ENCODE assay signal across 8 cellular contexts in genomic region chr15:75455424-75455981, GRCh38. TPM values are rescaled to one million over a fixed set of nuclear protein-coding genes. Genes with fewer than 3 reads are reported as not detected.
A peak's percentile ranks its signal among the peaks of the same experiment; 100 is the strongest.
DNase-seq lines count a peak whose midpoint lies in the region; ATAC-seq and TF ChIP-seq lines count a peak whose summit lies in the region.

No MANE protein-coding gene starts in this region.

- no peaks in the 10 kb centered on the region for H3K9me3 ChIP-seq in mammary epithelial cell (replicated peaks; ENCODE audit: insufficient read depth, low read length)

- H3K4me2 ChIP-seq in mammary epithelial cell (ENCODE audit: insufficient read depth, low read depth, low read length), result peak overlapping the region; percentile 82

- ATAC-seq in WTC11 (no peak), HG02840 (IDR thresholded peaks at IDR 0.05; ENCODE audit: low FRiP score, unreplicated experiment) (no peak)

- BruUV-seq in mammary epithelial cell (replicated peaks; lab: Mats Ljungman, UMichigan), result TSS peak; percentile 24

- intact Hi-C loops in mammary epithelial cell (cut with micrococcal nuclease), result no loop called here

- H3K27me3 Mint-ChIP-seq in WTC11 (ENCODE audit: low read depth), result no peaks in the 10 kb centered on the region; the same call in 1 of the 2 replicates

- H3K27ac ChIP-seq in mammary epithelial cell (ENCODE audit: insufficient read depth, low read depth, low read length) (peak overlapping the region; percentile 86), skin epidermis (peak overlapping the region; percentile 64 to 98 (median 94))

- peak overlapping the region; percentile 95 for H2AFZ ChIP-seq in mammary epithelial cell (ENCODE audit: low read depth, low read length)

- DNase-seq in NCI-H187 (lab: John Stamatoyannopoulos, UW), result peak; percentile 8 to 16
- no peak for DNase-seq in NCI-H187 treated with DMSO at 0.1 percent for 48 hours (lab: John Stamatoyannopoulos, UW)
- peak; percentile 79 for DNase-seq in NCI-H2171 treated with DMSO at 0.1 percent for 48 hours (lab: John Stamatoyannopoulos, UW)
- DNase-seq in WTC11 (ENCODE audit: low spot score), result peak; percentile 88
- peak; percentile 80 for DNase-seq in mammary epithelial cell
- DNase-seq in iPS-NIHi11 (ENCODE audit: low spot score), result peak; percentile 88

- H3K36me3 ChIP-seq in mammary epithelial cell (ENCODE audit: insufficient read depth, low read length), result no peaks in the 10 kb centered on the region

- CTCF ChIA-PET in WTC11 (lab: Charles Lee), result interaction anchor here (0.6 to 5.4 kb wide), 6 partner anchors 77 to 505 kb away, joined by 4 to 40 read pairs (median 7); partner anchors contain the start of genes MAN2C1 and PTPN9
- CTCF ChIA-PET in mammary epithelial cell (lab: Charles Lee; ENCODE audit: low non-redundant PET), result interaction anchor here (0.6 kb wide), 1 partner anchor 122 kb away, joined by 4 read pairs; no protein-coding TSS in a partner anchor

- H3K27ac Mint-ChIP-seq in WTC11, result peak overlapping the region; percentile 85; the same call in 1 of the 2 replicates

- no peak for TF ChIP-seq CTCF in WTC11 (IDR thresholded peaks at IDR 0.05)
- TF ChIP-seq CTCF in mammary epithelial cell (conservative IDR thresholded peaks at IDR 0.05 in 1 of 2, IDR thresholded peaks at IDR 0.05 in 1 of 2; ENCODE audit: extremely low read depth in 1 of 2, insufficient read depth in 1 of 2, low read depth in 1 of 2, low read length in 2 of 2), result no peak

- in situ Hi-C loops in mammary epithelial cell (cut with MboI; ENCODE audit: low sequenced_read_pairs in 2 of 2), result no loop called here

- peaks cover 20% of the 10 kb centered on the region for H3K4me1 ChIP-seq in mammary epithelial cell (ENCODE audit: insufficient read depth, low read length)

- peaks cover 10% of the 10 kb centered on the region for H3K4me1 Mint-ChIP-seq in WTC11

- dilution Hi-C loops in mammary epithelial cell (cut with HindIII; ENCODE audit: low sequenced_read_pairs), result no loop called here

- H3K9ac ChIP-seq in mammary epithelial cell (ENCODE audit: insufficient read depth, low read length), result peak overlapping the region; percentile 95

- WGBS in mammary epithelial cell (ENCODE audit: low coverage, missing lambda C conversion rate), result under 1% methylated on average over 22 of the region's 48 CpGs

- POLR2A ChIA-PET in WTC11 (lab: Charles Lee), result interaction anchor here (0.6 to 6.0 kb wide), 8 partner anchors 41 to 433 kb away, joined by 3 to 76 read pairs (median 9); partner anchors contain the start of genes IMP3, SNUPN and SNX33

- peak overlapping the region; percentile 87 for H3K4me3 Mint-ChIP-seq in WTC11

- H3K27me3 ChIP-seq in mammary epithelial cell (ENCODE audit: insufficient read depth, low read length), result no peaks in the 10 kb centered on the region

- peaks cover 16% of the 10 kb centered on the region for H3K79me2 ChIP-seq in mammary epithelial cell (ENCODE audit: insufficient read depth, low read length)

- H3K4me3 ChIP-seq in mammary epithelial cell (replicated peaks in 1 of 3; ENCODE audit: insufficient read depth in 1 of 3, low read depth in 2 of 3, low read length in 3 of 3), result peak overlapping the region; percentile 78 to 96 (median 91)
- peak overlapping the region; percentile 70 to 97 (median 93) for H3K4me3 ChIP-seq in skin epidermis

- no peaks in the 10 kb centered on the region for H4K20me1 ChIP-seq in mammary epithelial cell (ENCODE audit: insufficient read depth, low read length)

- H3K36me3 Mint-ChIP-seq in WTC11, result no peaks in the 10 kb centered on the region

- H3K9me3 Mint-ChIP-seq in WTC11, result no peaks in the 10 kb centered on the region

TF ChIP-seq in WTC11, 78 proteins besides CTCF, POLR2A, EP300 and RAD21 (continues in another document):
- no peak for TF ChIP-seq TEAD1 (CRISPR knock-in tag; IDR thresholded peaks at IDR 0.05)
- TF ChIP-seq MAX (CRISPR knock-in tag; IDR thresholded peaks at IDR 0.05), result peak; percentile 5; the same call in 1 of the 2 replicates
- no peak for TF ChIP-seq ATF2 (CRISPR knock-in tag; IDR thresholded peaks at IDR 0.05; ENCODE audit: borderline replicate concordance, low read depth)
- no peak for TF ChIP-seq ZNF396 (CRISPR knock-in tag; IDR thresholded peaks at IDR 0.05; ENCODE audit: borderline replicate concordance)
- TF ChIP-seq CDX4 (CRISPR knock-in tag; IDR thresholded peaks at IDR 0.05; ENCODE audit: borderline replicate concordance), result no peak
- no peak for TF ChIP-seq NFATC4 (CRISPR knock-in tag; IDR thresholded peaks at IDR 0.05)
- no peak for TF ChIP-seq ZNF121 (CRISPR knock-in tag; IDR thresholded peaks at IDR 0.05)
- TF ChIP-seq NFYB (CRISPR knock-in tag; conservative IDR thresholded peaks at IDR 0.05; ENCODE audit: low read depth), result peak; percentile 41
- no peak for TF ChIP-seq ZBTB21 (CRISPR knock-in tag; IDR thresholded peaks at IDR 0.05; ENCODE audit: borderline replicate concordance)
- no peak for TF ChIP-seq TCF7 (CRISPR knock-in tag; IDR thresholded peaks at IDR 0.05; ENCODE audit: low read depth)
- no peak for TF ChIP-seq GRHL2 (CRISPR knock-in tag; IDR thresholded peaks at IDR 0.05; ENCODE audit: insufficient replicate concordance, severe bottlenecking)
- no peak for TF ChIP-seq ZMAT4 (CRISPR knock-in tag; IDR thresholded peaks at IDR 0.05)
- TF ChIP-seq TP53 (CRISPR knock-in tag; IDR thresholded peaks at IDR 0.05), result no peak
- no peak for TF ChIP-seq SMAD3 (CRISPR knock-in tag; IDR thresholded peaks at IDR 0.05; ENCODE audit: borderline replicate concordance)
- no peak for TF ChIP-seq ZNF263 (CRISPR knock-in tag; IDR thresholded peaks at IDR 0.05; ENCODE audit: low read depth)
- no peak for TF ChIP-seq ZNF232 (CRISPR knock-in tag; IDR thresholded peaks at IDR 0.05)
- no peak for TF ChIP-seq CBFB (CRISPR knock-in tag; IDR thresholded peaks at IDR 0.05; ENCODE audit: low read depth)
- 0 out of 2 replicates have a peak, but pooled peaks have one; percentile 50 for TF ChIP-seq E2F5 (CRISPR knock-in tag; IDR thresholded peaks at IDR 0.05)
- no peak for TF ChIP-seq GTF2I (CRISPR knock-in tag; conservative IDR thresholded peaks at IDR 0.05)
- TF ChIP-seq ZBTB43 (CRISPR knock-in tag; IDR thresholded peaks at IDR 0.05), result no peak
- no peak for TF ChIP-seq HMGA2 (CRISPR knock-in tag; IDR thresholded peaks at IDR 0.05)
- TF ChIP-seq NR1H2 (CRISPR knock-in tag; IDR thresholded peaks at IDR 0.05), result no peak
- no peak for TF ChIP-seq JAZF1 (CRISPR knock-in tag; IDR thresholded peaks at IDR 0.05)
- no peak for TF ChIP-seq EMX1 (CRISPR knock-in tag; IDR thresholded peaks at IDR 0.05)

RNA-seq across cellular contexts. Expression of gene SIN3A, which starts 4.0 kb away (rescaled TPM):
- 107 to 113 TPM (median 110 TPM) in 3 replicates for total RNA-seq in WTC11 (2021)
- total RNA-seq in mammary epithelial cell, result 10 to 100 TPM; 37.7 to 41.2 TPM
- polyA plus RNA-seq in mammary epithelial cell, result 33.0 TPM
- 46.2 TPM for polyA minus RNA-seq in mammary epithelial cell
